In the genomic region with DNA sequence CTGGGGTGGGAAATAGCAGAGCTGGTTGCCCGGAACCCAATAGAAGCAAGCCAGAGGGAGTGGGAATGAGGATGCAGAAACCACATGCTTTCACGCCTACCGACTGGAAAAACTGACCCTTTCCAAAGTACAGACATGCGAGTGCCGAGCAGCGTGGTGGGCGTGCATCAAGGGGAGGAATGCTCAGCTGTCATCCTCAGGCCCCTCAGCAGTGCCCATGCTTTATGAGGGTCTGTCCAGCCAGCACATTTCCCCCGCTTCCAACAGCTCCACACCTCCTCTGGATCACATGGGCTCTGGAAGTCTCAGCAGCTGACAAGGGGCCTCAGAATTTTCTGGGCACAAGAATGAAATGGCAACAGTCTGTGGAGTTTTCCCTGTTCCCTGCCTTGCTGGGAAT, we compare ENCODE assay signal across 32 cellular contexts.
"Had no signal": no experiment of that assay in that cellular context is flagged by ENCODE, and none has a peak within 500 bp of the region (broad histone marks: within the 10 kb centered on the region; RNA-seq: fewer than 3 reads in every experiment).

No MANE protein-coding gene starts in this region.

- H3K4me1 ChIP-seq: Peyer's patch had no signal

- H3K27ac Mint-ChIP-seq: activated B cell treated with CpG ODN at 0.5 μM for 24 hours; activated CD8-positive, alpha-beta T cell treated with anti-CD3 and anti-CD28 coated beads for 36 hours; activated naive CD8-positive, alpha-beta T cell treated with anti-CD3 and anti-CD28 coated beads for 36 hours; activated T-cell treated with anti-CD3 and anti-CD28 coated beads, Interleukin-2, amount 50 U/mL, for 72 hours; activated T-helper 17 cell treated with anti-CD3 and anti-CD28 coated beads, Interleukin-2, amount 50 U/mL, for 72 hours had no signal

- H3K27ac ChIP-seq: Peyer's patch, VCaP had no signal

- DNase-seq: activated B cell treated with CpG ODN at 0.5 μM for 24 hours; activated CD4-positive, alpha-beta T cell treated with anti-CD3 and anti-CD28 coated beads for 48 hours; activated CD4-positive, CD25-positive, alpha-beta regulatory T cell treated with anti-CD3 and anti-CD28 coated beads, Interleukin-2, amount 50 U/mL, for 72 hours; activated CD8-positive, alpha-beta T cell treated with anti-CD3 and anti-CD28 coated beads for 36 hours; activated effector memory CD4-positive, alpha-beta T cell treated with anti-CD3 and anti-CD28 coated beads, Interleukin-2, amount 50 U/mL, for 16 hours; activated naive CD4-positive, alpha-beta T cell; activated naive CD4-positive, alpha-beta T cell treated with anti-CD3 and anti-CD28 coated beads, Interleukin-2, amount 50 U/mL, for 16 hours; activated naive CD8-positive, alpha-beta T cell treated with anti-CD3 and anti-CD28 coated beads for 36 hours; activated T-cell treated with anti-CD3 and anti-CD28 coated beads, Interleukin-2, amount 50 U/mL, for 1 hour; activated T-cell treated with anti-CD3 and anti-CD28 coated beads, Interleukin-2, amount 50 U/mL, for 72 hours; amniotic stem cell; NCI-H1092 treated with DMSO at 0.1 percent for 48 hours; NCI-H1417; NCI-H146; NCI-H187; NCI-H2029 treated with DMSO at 0.1 percent for 48 hours; NCI-H2107; NCI-H2171; NCI-H510A; NCI-H526; NCI-H748 treated with DMSO at 0.1 percent for 48 hours; NK-92 treated with Interleukin-12 subunit alpha and Interleukin-12 subunit beta, amount 100 ng/mL, for 24 hours; PC-3; Peyer's patch; RPMI8226; SIG-M5; SW 1271; T-helper 1 cell; T-helper 2 cell; T-helper 9 cell had no signal

- H3K4me3 Mint-ChIP-seq: activated B cell treated with CpG ODN at 0.5 μM for 24 hours; activated CD8-positive, alpha-beta T cell treated with anti-CD3 and anti-CD28 coated beads for 36 hours; activated naive CD8-positive, alpha-beta T cell treated with anti-CD3 and anti-CD28 coated beads for 36 hours; activated T-cell treated with anti-CD3 and anti-CD28 coated beads, Interleukin-2, amount 50 U/mL, for 72 hours; activated T-helper 17 cell treated with anti-CD3 and anti-CD28 coated beads, Interleukin-2, amount 50 U/mL, for 72 hours had no signal

- H3K27me3 Mint-ChIP-seq: activated B cell treated with CpG ODN at 0.5 μM for 24 hours; activated CD8-positive, alpha-beta T cell treated with anti-CD3 and anti-CD28 coated beads for 36 hours; activated naive CD8-positive, alpha-beta T cell treated with anti-CD3 and anti-CD28 coated beads for 36 hours; activated T-helper 17 cell treated with anti-CD3 and anti-CD28 coated beads, Interleukin-2, amount 50 U/mL, for 72 hours had no signal

- H3K9me3 Mint-ChIP-seq: activated B cell treated with CpG ODN at 0.5 μM for 24 hours; activated CD8-positive, alpha-beta T cell treated with anti-CD3 and anti-CD28 coated beads for 36 hours; activated naive CD8-positive, alpha-beta T cell treated with anti-CD3 and anti-CD28 coated beads for 36 hours; activated T-cell treated with anti-CD3 and anti-CD28 coated beads, Interleukin-2, amount 50 U/mL, for 72 hours; activated T-helper 17 cell treated with anti-CD3 and anti-CD28 coated beads, Interleukin-2, amount 50 U/mL, for 72 hours had no signal

- H3K27me3 ChIP-seq: Peyer's patch had no signal

- ATAC-seq: activated CD8-positive, alpha-beta T cell treated with anti-CD3 and anti-CD28 coated beads for 36 hours; activated T-cell treated with anti-CD3 and anti-CD28 coated beads, Interleukin-2, amount 50 U/mL, for 72 hours; activated T-helper 17 cell treated with anti-CD3 and anti-CD28 coated beads, Interleukin-2, amount 50 U/mL, for 72 hours; PC-3 had no signal

- H3K4me1 Mint-ChIP-seq: activated B cell treated with CpG ODN at 0.5 μM for 24 hours; activated T-helper 17 cell treated with anti-CD3 and anti-CD28 coated beads, Interleukin-2, amount 50 U/mL, for 72 hours had no signal

- H3K4me3 ChIP-seq: Peyer's patch had no signal

- H3K9me3 ChIP-seq: Peyer's patch had no signal
